Comparison of ENCODE assay signal across 9 cellular contexts in the genomic region with DNA sequence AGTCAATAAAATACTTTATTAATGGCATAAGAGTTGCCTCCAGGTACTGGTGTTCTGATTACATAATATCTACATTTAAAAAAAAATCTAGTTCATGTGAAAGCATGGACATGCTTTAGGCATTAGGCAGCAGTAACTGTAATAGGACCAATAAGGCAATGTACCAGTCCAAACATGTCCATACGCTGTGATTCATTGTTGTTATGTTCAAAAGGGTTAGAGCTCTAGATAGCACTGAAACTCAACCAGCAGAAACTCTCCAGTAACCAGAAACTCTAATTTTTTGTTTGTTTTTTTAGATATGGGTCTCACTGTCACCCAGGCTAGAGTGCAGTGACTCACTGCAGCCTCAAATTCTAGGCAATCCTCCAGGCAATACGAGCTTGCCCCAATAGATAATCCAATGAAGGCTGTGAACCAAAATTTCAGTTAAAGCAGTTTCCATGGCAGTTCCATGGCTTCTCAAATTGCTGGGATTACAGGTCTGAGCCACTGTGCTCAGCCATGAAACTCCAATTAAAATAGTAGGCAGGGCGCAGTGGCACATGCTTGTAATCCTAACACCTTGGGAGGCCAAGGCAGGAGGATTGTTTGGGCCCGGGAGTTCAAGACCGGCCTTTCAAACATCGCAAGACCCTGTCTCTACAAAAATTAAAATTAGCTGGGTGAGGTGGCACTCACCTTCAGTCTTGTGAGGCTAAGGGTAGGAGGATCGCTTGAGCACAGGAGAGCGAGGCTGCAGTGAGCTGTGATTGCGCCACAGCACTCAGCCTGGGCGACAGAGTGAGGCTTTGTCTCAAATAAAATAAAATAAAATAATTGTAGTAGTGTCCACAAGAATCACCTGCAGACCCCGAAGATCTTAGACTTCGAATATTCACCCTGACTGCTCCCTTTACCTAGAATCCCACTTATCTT. TPM values are rescaled to one million over a fixed set of nuclear protein-coding genes. Genes with fewer than 3 reads are reported as not detected.
A peak's percentile ranks its signal among the peaks of the same experiment; 100 is the strongest.
DNase-seq lines count a peak whose midpoint lies in the region; ATAC-seq and TF ChIP-seq lines count a peak whose summit lies in the region.
"Had no signal": no experiment of that assay in that cellular context is flagged by ENCODE, and none has a peak within 500 bp of the region (broad histone marks: within the 10 kb centered on the region; RNA-seq: fewer than 3 reads in every experiment).

No MANE protein-coding gene starts in this region.

- H3K27me3 ChIP-seq in esophagus squamous epithelium (no peaks in the 10 kb centered on the region), psoas muscle (ENCODE audit: insufficient read depth in 3 of 3, low read length in 2 of 3) (no peaks in the 10 kb centered on the region)

- H3K9me3 ChIP-seq in esophagus squamous epithelium (peaks cover 0 to 6% (median 0%) of the 10 kb centered on the region in 3 donors), psoas muscle (no peaks in the 10 kb centered on the region)

- H3K36me3 Mint-ChIP-seq in activated CD4-positive, alpha-beta memory T cell treated with anti-CD3 and anti-CD28 coated beads, Interleukin-2, amount 10 ng/mL, durations not matched to agents 7 days and 5 days (ENCODE audit: low read depth), result no peaks in the 10 kb centered on the region
- no peaks in the 10 kb centered on the region for H3K36me3 Mint-ChIP-seq in activated T-helper 17 cell treated with anti-CD3 and anti-CD28 coated beads, Interleukin-2, amount 50 U/mL, for 72 hours (ENCODE audit: low read depth)

- CTCF ChIA-PET in activated CD4-positive, alpha-beta memory T cell treated with anti-CD3 and anti-CD28 coated beads, Interleukin-2, amount 10 ng/mL, durations not matched to agents 7 days and 5 days (lab: Charles Lee), result interaction anchor here (0.6 to 1.3 kb wide), 4 partner anchors 52 to 210 kb away, joined by 3 to 4 read pairs (median 4); no protein-coding TSS in a partner anchor

- no peaks in the 10 kb centered on the region for H3K4me1 Mint-ChIP-seq in activated CD4-positive, alpha-beta memory T cell treated with anti-CD3 and anti-CD28 coated beads, Interleukin-2, amount 10 ng/mL, durations not matched to agents 7 days and 5 days
- H3K4me1 Mint-ChIP-seq in activated T-helper 17 cell treated with anti-CD3 and anti-CD28 coated beads, Interleukin-2, amount 50 U/mL, for 72 hours, result no peaks in the 10 kb centered on the region

- peak; percentile 84 to 96 (median 90) for ATAC-seq in psoas muscle
- no peak for ATAC-seq in HG02759 (IDR thresholded peaks at IDR 0.05; ENCODE audit: unreplicated experiment)
- ATAC-seq in activated T-helper 17 cell treated with anti-CD3 and anti-CD28 coated beads, Interleukin-2, amount 50 U/mL, for 72 hours (replicated peaks), result no peak

- peaks cover 2% of the 10 kb centered on the region for H3K9me3 Mint-ChIP-seq in activated CD4-positive, alpha-beta memory T cell treated with anti-CD3 and anti-CD28 coated beads, Interleukin-2, amount 10 ng/mL, durations not matched to agents 7 days and 5 days
- H3K9me3 Mint-ChIP-seq in activated T-helper 17 cell treated with anti-CD3 and anti-CD28 coated beads, Interleukin-2, amount 50 U/mL, for 72 hours, result peaks cover 6% of the 10 kb centered on the region

- no peak overlapping the region for H3K4me3 ChIP-seq in esophagus squamous epithelium
- no peak overlapping the region for H3K4me3 ChIP-seq in psoas muscle

- H3K4me1 ChIP-seq in esophagus squamous epithelium (peaks cover 2 to 22% (median 4%) of the 10 kb centered on the region in 3 donors), psoas muscle (peaks cover 15% of the 10 kb centered on the region)

- H3K27ac Mint-ChIP-seq in activated CD4-positive, alpha-beta memory T cell treated with anti-CD3 and anti-CD28 coated beads, Interleukin-2, amount 10 ng/mL, durations not matched to agents 7 days and 5 days, result no peak overlapping the region
- H3K27ac Mint-ChIP-seq in activated T-helper 17 cell treated with anti-CD3 and anti-CD28 coated beads, Interleukin-2, amount 50 U/mL, for 72 hours, result no peak overlapping the region

- 80 to 81% methylated on average over 9 to 11 of the region's 12 CpGs for WGBS in esophagus squamous epithelium, 2 donors
- WGBS in psoas muscle, 3 donors, result 76 to 85% (median 78%) methylated on average over 12 of the region's 12 CpGs

- no peak for TF ChIP-seq POLR2A in esophagus squamous epithelium (IDR thresholded peaks at IDR 0.05)

- DNase-seq in GM04503 (ENCODE audit: low read depth) (peak; percentile 99), RKO (ENCODE audit: low spot score) (peak; percentile 36), esophagus squamous epithelium (lab: John Stamatoyannopoulos, UW) (no peak), psoas muscle (no peak), NCI-H526 treated with DMSO at 0.1 percent for 48 hours (lab: John Stamatoyannopoulos, UW) (no peak)
- no peak for DNase-seq in activated CD4-positive, alpha-beta memory T cell treated with anti-CD3 and anti-CD28 coated beads, Interleukin-2, amount 10 ng/mL, durations not matched to agents 7 days and 5 days
- DNase-seq: caudate nucleus had no signal

- H3K4me3 Mint-ChIP-seq in activated CD4-positive, alpha-beta memory T cell treated with anti-CD3 and anti-CD28 coated beads, Interleukin-2, amount 10 ng/mL, durations not matched to agents 7 days and 5 days, result no peak overlapping the region
- no peak overlapping the region for H3K4me3 Mint-ChIP-seq in activated T-helper 17 cell treated with anti-CD3 and anti-CD28 coated beads, Interleukin-2, amount 50 U/mL, for 72 hours

- H3K27me3 Mint-ChIP-seq in activated CD4-positive, alpha-beta memory T cell treated with anti-CD3 and anti-CD28 coated beads, Interleukin-2, amount 10 ng/mL, durations not matched to agents 7 days and 5 days, result no peaks in the 10 kb centered on the region
- no peaks in the 10 kb centered on the region for H3K27me3 Mint-ChIP-seq in activated T-helper 17 cell treated with anti-CD3 and anti-CD28 coated beads, Interleukin-2, amount 50 U/mL, for 72 hours

- POLR2A ChIA-PET in activated CD4-positive, alpha-beta memory T cell treated with anti-CD3 and anti-CD28 coated beads, Interleukin-2, amount 10 ng/mL, durations not matched to agents 7 days and 5 days (lab: Charles Lee), result interaction anchor here (1.0 kb wide), 1 partner anchor 23 kb away, joined by 3 read pairs; no protein-coding TSS in a partner anchor

- TF ChIP-seq CTCF in esophagus squamous epithelium (IDR thresholded peaks at IDR 0.05) (no peak), psoas muscle (IDR thresholded peaks at IDR 0.05) (no peak)

- H3K36me3 ChIP-seq in esophagus squamous epithelium (no peaks in the 10 kb centered on the region), psoas muscle (ENCODE audit: insufficient read depth in 1 of 2, low read depth in 1 of 2) (no peaks in the 10 kb centered on the region)

- intact Hi-C loops in esophagus squamous epithelium (cut with DNase I), result no loop called here
- intact Hi-C loops in psoas muscle (cut with DNase I), result no loop called here

- peak overlapping the region; percentile 69 to 85 (median 79) for H3K27ac ChIP-seq in esophagus squamous epithelium
- H3K27ac ChIP-seq in psoas muscle, result peak overlapping the region; percentile 86

RNA-seq across cellular contexts. Expression of a gene that starts 36.3 kb away (rescaled TPM):
- total RNA-seq in esophagus squamous epithelium (under 1 TPM in 1 of 4 donors, not detected in 3; 0.38 TPM), psoas muscle (1 to 10 TPM in 1 of 4 donors, under 1 TPM in 2, not detected in 1; 0.26 to 1.0 (median 0.34) TPM)
- polyA plus RNA-seq in psoas muscle, result 1 to 10 TPM in 1 of 3 donors, under 1 TPM in 2; 0.13 to 2.1 (median 0.27) TPM
- not detected for total RNA-seq in activated CD4-positive, alpha-beta memory T cell treated with anti-CD3 and anti-CD28 coated beads, Interleukin-2, amount 10 ng/mL, durations not matched to agents 7 days and 5 days
- total RNA-seq in activated T-helper 17 cell treated with anti-CD3 and anti-CD28 coated beads, Interleukin-2, amount 50 U/mL, for 72 hours, result under 1 TPM in 1 of 2 donors, not detected in 1; 0.98 TPM

RNA-seq across cellular contexts. Expression of a gene that starts 57.6 kb away (rescaled TPM):
- total RNA-seq in esophagus squamous epithelium (10 to 100 TPM; 28.8 to 51.1 (median 38.4) TPM), psoas muscle (10 to 100 TPM; 31.9 to 53.7 (median 48.9) TPM)
- polyA plus RNA-seq in psoas muscle, result 10 to 100 TPM; 17.2 to 43.0 (median 26.1) TPM
- total RNA-seq in activated CD4-positive, alpha-beta memory T cell treated with anti-CD3 and anti-CD28 coated beads, Interleukin-2, amount 10 ng/mL, durations not matched to agents 7 days and 5 days, result 10 to 100 TPM; 45.7 to 52.5 TPM
- 100 to 1,000 TPM in 1 of 2 donors, 10 to 100 TPM in 1; 54.2 to 106 TPM for total RNA-seq in activated T-helper 17 cell treated with anti-CD3 and anti-CD28 coated beads, Interleukin-2, amount 50 U/mL, for 72 hours

RNA-seq across cellular contexts. Expression of a gene that starts 58.6 kb away (rescaled TPM):
- total RNA-seq in esophagus squamous epithelium, result 10 to 100 TPM; 24.6 to 57.5 (median 40.9) TPM
- total RNA-seq in psoas muscle, result 100 to 1,000 TPM in 3 of 4 donors, 10 to 100 TPM in 1; 91.6 to 127 (median 111) TPM
- polyA plus RNA-seq in psoas muscle, result 100 to 1,000 TPM in 2 of 3 donors, 10 to 100 TPM in 1; 77.8 to 143 (median 123) TPM
- total RNA-seq in activated CD4-positive, alpha-beta memory T cell treated with anti-CD3 and anti-CD28 coated beads, Interleukin-2, amount 10 ng/mL, durations not matched to agents 7 days and 5 days, result 10 to 100 TPM; 35.7 to 36.1 TPM
- total RNA-seq in activated T-helper 17 cell treated with anti-CD3 and anti-CD28 coated beads, Interleukin-2, amount 50 U/mL, for 72 hours, result 10 to 100 TPM; 34.9 to 43.6 TPM

Comparison
In these comparisons a context has a peak if more than half of its experiments do, and no peak if none do; other contexts are left out.
1. DNase-seq: peak in GM04503 (single experiment) and RKO (single experiment); none in esophagus squamous epithelium (single experiment), psoas muscle (0 of 2), activated CD4-positive, alpha-beta memory T cell treated with anti-CD3 and anti-CD28 coated beads, Interleukin-2, amount 10 ng/mL, durations not matched to agents 7 days and 5 days (single experiment) and NCI-H526 treated with DMSO at 0.1 percent for 48 hours (single experiment).
2. ATAC-seq: peak in psoas muscle (4 of 4); none in HG02759 (single experiment) and activated T-helper 17 cell treated with anti-CD3 and anti-CD28 coated beads, Interleukin-2, amount 50 U/mL, for 72 hours (single experiment).